In genomic region chr18:62072370-62072769, GRCh38 we compare ENCODE assay signal across 17 cellular contexts.
DNase-seq lines count a peak whose midpoint lies in the region; ATAC-seq and TF ChIP-seq lines count a peak whose summit lies in the region.
"Had no signal": no experiment of that assay in that cellular context is flagged by ENCODE, and none has a peak within 500 bp of the region (broad histone marks: within the 10 kb centered on the region; RNA-seq: fewer than 3 reads in every experiment).

No MANE protein-coding gene starts in this region.

- no peaks in the 10 kb centered on the region; a peak in 1 of 7 replicates for H3K36me3 Mint-ChIP-seq in H9 (ENCODE audit: insufficient read depth in 1 of 3, low read depth in 3 of 3)

- H2BK15ac ChIP-seq in H9 (ENCODE audit: low read depth, low read length): no peak overlapping the region

- no peak overlapping the region for H3K4ac ChIP-seq in H9 (ENCODE audit: low read depth, low read length)

- no peak overlapping the region for H2BK120ac ChIP-seq in H9 (ENCODE audit: low read depth, low read length, poor library complexity, severe bottlenecking)

- H2BK5ac ChIP-seq in H9 (ENCODE audit: insufficient read length, low read length): no peak overlapping the region

- H4K5ac ChIP-seq in H9 (ENCODE audit: insufficient read length, low read depth, low read length): no peak overlapping the region

- H3K18ac ChIP-seq in H9 (ENCODE audit: insufficient read length, low read depth, low read length): no peak overlapping the region

- H4K91ac ChIP-seq in H9 (ENCODE audit: insufficient read length, low read depth, low read length): no peak overlapping the region

- no peaks in the 10 kb centered on the region for H3K9me3 Mint-ChIP-seq in H9
- H3K9me3 Mint-ChIP-seq: CD4-positive, alpha-beta memory T cell had no signal

- H2AK5ac ChIP-seq in H9 (ENCODE audit: insufficient read length, low read length): no peak overlapping the region

- no peak overlapping the region for H4K8ac ChIP-seq in H9 (replicated peaks; ENCODE audit: insufficient read length, low read depth, low read length)

- TF ChIP-seq CTCF in VCaP (conservative IDR thresholded peaks at IDR 0.05) (no peak), H9 (conservative IDR thresholded peaks at IDR 0.05) (no peak)

- H3K4me1 ChIP-seq in H9 (ENCODE audit: insufficient read depth, low read length): no peaks in the 10 kb centered on the region
- H3K4me1 ChIP-seq: BE2C, BLaER1 had no signal

- no peak overlapping the region for H2BK20ac ChIP-seq in H9 (ENCODE audit: low read depth, low read length, poor library complexity, severe bottlenecking)

- intact Hi-C loops in left colon (cut with DNase I, micrococcal nuclease): no loop called here

- no peaks in the 10 kb centered on the region for H4K20me1 ChIP-seq in H9 (ENCODE audit: control insufficient read depth, insufficient read depth, insufficient read length)
- H4K20me1 ChIP-seq: BLaER1 had no signal

- no peaks in the 10 kb centered on the region for H3K27me3 ChIP-seq in H9 (ENCODE audit: insufficient read depth, low read length)
- H3K27me3 ChIP-seq: BE2C, BLaER1 had no signal

- H3K4me3 Mint-ChIP-seq in H9: no peak overlapping the region
- H3K4me3 Mint-ChIP-seq: CD14-positive monocyte; CD4-positive, alpha-beta memory T cell; CD4-positive, CD25-positive, alpha-beta regulatory T cell; CD8-positive, alpha-beta memory T cell had no signal

- no peaks in the 10 kb centered on the region for H3K23me2 ChIP-seq in H9 (ENCODE audit: insufficient read length, low read depth, low read length, poor library complexity, severe bottlenecking)

- no peak for DNase-seq in left colon
- DNase-seq in T-helper 2 cell: no peak
- DNase-seq in H9: no peak
- DNase-seq: 8988T; ACHN; BE2C; C1 segment of cervical spinal cord; CD4-positive, alpha-beta memory T cell; CD4-positive, CD25-positive, alpha-beta regulatory T cell; CD8-positive, alpha-beta memory T cell; COR-L47; DMS79 treated with DMSO at 0.1 percent for 48 hours; GF-D8 had no signal

- no peak overlapping the region for H3K9ac ChIP-seq in H9 (ENCODE audit: extremely low read depth, insufficient read length, low read length)
- H3K9ac ChIP-seq: BLaER1 had no signal

- H3K23ac ChIP-seq in H9 (ENCODE audit: insufficient read length, low read depth, low read length): no peak overlapping the region

- H3K27me3 Mint-ChIP-seq in H9 (ENCODE audit: low read depth): no peaks in the 10 kb centered on the region
- H3K27me3 Mint-ChIP-seq: CD4-positive, alpha-beta memory T cell; CD4-positive, CD25-positive, alpha-beta regulatory T cell; CD8-positive, alpha-beta memory T cell had no signal

- ATAC-seq in left colon: peak; percentile 88
- no peak for ATAC-seq in HG03025 (IDR thresholded peaks at IDR 0.05; ENCODE audit: low FRiP score, unreplicated experiment)

- H3K56ac ChIP-seq in H9 (ENCODE audit: insufficient read length, low read depth, low read length): no peak overlapping the region

- no peak overlapping the region for H3K4me2 ChIP-seq in H9 (ENCODE audit: insufficient read depth, insufficient read length, low read length)
- H3K4me2 ChIP-seq: BLaER1 had no signal

- no peak overlapping the region for H2BK12ac ChIP-seq in H9 (ENCODE audit: insufficient read length, low read depth, low read length)

- H3K14ac ChIP-seq in H9 (ENCODE audit: insufficient read depth, low read length): no peak overlapping the region

- H3K79me1 ChIP-seq in H9 (ENCODE audit: insufficient read depth, low read depth, low read length, poor library complexity, severe bottlenecking): no peaks in the 10 kb centered on the region

- no peak overlapping the region for H3K27ac Mint-ChIP-seq in H9
- H3K27ac Mint-ChIP-seq: CD14-positive monocyte; CD4-positive, alpha-beta memory T cell; CD4-positive, CD25-positive, alpha-beta regulatory T cell; CD8-positive, alpha-beta memory T cell had no signal

- no peaks in the 10 kb centered on the region for H3K79me2 ChIP-seq in H9 (ENCODE audit: insufficient read depth, low read length)

- no peaks in the 10 kb centered on the region for H3K4me1 Mint-ChIP-seq in H9
- H3K4me1 Mint-ChIP-seq: CD4-positive, alpha-beta memory T cell; CD8-positive, alpha-beta memory T cell had no signal

- peak overlapping the region; percentile 78 for H3K27ac ChIP-seq in VCaP
- H3K27ac ChIP-seq in H9 (ENCODE audit: insufficient read length, low read depth, low read length): no peak overlapping the region
- H3K27ac ChIP-seq: BLaER1 had no signal

- H3K9me3 ChIP-seq in H9 (ENCODE audit: control insufficient read depth, low read depth, low read length): no peaks in the 10 kb centered on the region
- H3K9me3 ChIP-seq: BE2C, BLaER1 had no signal

- no peak overlapping the region for H2AFZ ChIP-seq in H9 (ENCODE audit: low read length)

- H3T11ph ChIP-seq in H9 (ENCODE audit: low read length): no peak overlapping the region
